1 cellular context compared by ENCODE assay signal in genomic region chr12:104669851-104670337, GRCh38.
TF ChIP-seq lines count a peak whose summit lies in the region.

No MANE protein-coding gene starts in this region.

TF ChIP-seq in H1, 55 proteins besides CTCF, POLR2A, EP300 and RAD21 (continued from another document):
- TF ChIP-seq ATF2 (IDR thresholded peaks at IDR 0.05; ENCODE audit: low read length) (no peak), SAP30 (IDR thresholded peaks at IDR 0.05; ENCODE audit: insufficient read depth, insufficient replicate concordance, low read length) (no peak), EZH2 (IDR thresholded peaks at IDR 0.05; ENCODE audit: low read depth, low read length, severe bottlenecking) (no peak), SP1 (IDR thresholded peaks at IDR 0.05; ENCODE audit: low read depth, low read length) (no peak), JUN (IDR thresholded peaks at IDR 0.05; ENCODE audit: low read depth, low read length) (no peak), SIRT6 (IDR thresholded peaks at IDR 0.05; ENCODE audit: low read length) (no peak), CEBPB (IDR thresholded peaks at IDR 0.05; ENCODE audit: low read depth, low read length) (no peak), TAF7 (optimal IDR thresholded peaks at IDR 0.05; ENCODE audit: borderline replicate concordance, low read depth, low read length) (no peak), CBX8 (IDR thresholded peaks at IDR 0.05; ENCODE audit: borderline replicate concordance, low read depth, low read length) (no peak), HDAC6 (IDR thresholded peaks at IDR 0.05; ENCODE audit: low read depth, low read length) (no peak), ATF3 (IDR thresholded peaks at IDR 0.05; ENCODE audit: insufficient read depth, low read depth, low read length) (no peak), POU5F1 (IDR thresholded peaks at IDR 0.05; ENCODE audit: low read depth, low read length) (no peak), KDM4A (IDR thresholded peaks at IDR 0.05; ENCODE audit: low read depth, low read length, severe bottlenecking) (no peak), RXRA (IDR thresholded peaks at IDR 0.05; ENCODE audit: insufficient read depth, low read depth, low read length) (no peak), TBP (IDR thresholded peaks at IDR 0.05; ENCODE audit: low read depth, low read length) (no peak)
